Comparison of ENCODE assay signal across 8 cellular contexts in genomic region chr3:16828815-16829214, GRCh38. TPM values are rescaled to one million over a fixed set of nuclear protein-coding genes. Genes with fewer than 3 reads are reported as not detected.
DNase-seq lines count a peak whose midpoint lies in the region; ATAC-seq and TF ChIP-seq lines count a peak whose summit lies in the region.

No MANE protein-coding gene starts in this region.

- no peak overlapping the region for H2AFZ ChIP-seq in SU-DHL-6 (ENCODE audit: low read depth, low read length, severe bottlenecking)
- H2AFZ ChIP-seq in osteoblast (ENCODE audit: low read length) = no peak overlapping the region

- TF ChIP-seq CTCF in GM10266 (IDR thresholded peaks at IDR 0.05; ENCODE audit: control insufficient read depth, insufficient read depth, low read depth, missing control alignments) (peak; percentile 56), HFFc6 (IDR thresholded peaks at IDR 0.05) (peak; percentile 85), SU-DHL-6 (IDR thresholded peaks at IDR 0.05; ENCODE audit: insufficient read depth, low read length, poor library complexity, severe bottlenecking) (peak; percentile 54), osteoblast (IDR thresholded peaks at IDR 0.05; ENCODE audit: extremely low read depth, low read depth, low read length) (peak; percentile 51)

- no peaks in the 10 kb centered on the region for H3F3A ChIP-seq in SU-DHL-6 (ENCODE audit: insufficient read depth)

- H3K4me1 Mint-ChIP-seq in HFFc6 (ENCODE audit: low read depth) = peaks cover 12% of the 10 kb centered on the region

- no peak overlapping the region for H3K4me2 ChIP-seq in SU-DHL-6 (ENCODE audit: low read depth, low read length, poor library complexity, severe bottlenecking)
- no peak overlapping the region for H3K4me2 ChIP-seq in osteoblast (ENCODE audit: insufficient read depth, low read length)

- peaks cover 7% of the 10 kb centered on the region for H3K4me1 ChIP-seq in osteoblast (ENCODE audit: insufficient read depth, low read length)

- H3K27me3 ChIP-seq in SU-DHL-6 (ENCODE audit: low read length) (no peaks in the 10 kb centered on the region), osteoblast (ENCODE audit: insufficient read depth, low read length) (no peaks in the 10 kb centered on the region)

- peak overlapping the region; percentile 79 for H3K27ac Mint-ChIP-seq in HFFc6

- no peak for ATAC-seq in GM19452 (IDR thresholded peaks at IDR 0.05; ENCODE audit: unreplicated experiment)

- H3K36me3 ChIP-seq in SU-DHL-6 (ENCODE audit: low read length) (no peaks in the 10 kb centered on the region), osteoblast (ENCODE audit: insufficient read depth, low read length) (no peaks in the 10 kb centered on the region)

- H3K4me3 ChIP-seq in SU-DHL-6 (ENCODE audit: insufficient read depth, low read length, poor library complexity, severe bottlenecking) = no peak overlapping the region
- no peak overlapping the region for H3K4me3 ChIP-seq in osteoblast (ENCODE audit: insufficient read depth, low read length)

- H4K20me1 ChIP-seq in SU-DHL-6 (ENCODE audit: low read depth, low read length) = no peaks in the 10 kb centered on the region
- H4K20me1 ChIP-seq in osteoblast (ENCODE audit: insufficient read depth, low read length) = no peaks in the 10 kb centered on the region

- H3K36me3 Mint-ChIP-seq in HFFc6 (ENCODE audit: low read depth) = no peaks in the 10 kb centered on the region

- no peaks in the 10 kb centered on the region for H3K9me2 ChIP-seq in SU-DHL-6 (replicated peaks; ENCODE audit: insufficient read depth, low read length)

- H3K79me2 ChIP-seq in SU-DHL-6 (ENCODE audit: insufficient read depth, low read length) (no peaks in the 10 kb centered on the region), osteoblast (ENCODE audit: insufficient read depth, low read length) (no peaks in the 10 kb centered on the region)

- 0 out of 2 replicates have a peak, but pooled peaks cover 4% of the 10 kb centered on the region for H3K27me3 Mint-ChIP-seq in HFFc6 (ENCODE audit: insufficient read depth)

- H3K9me3 Mint-ChIP-seq in HFFc6 = no peaks in the 10 kb centered on the region

- no peaks in the 10 kb centered on the region for H3K9me3 ChIP-seq in SU-DHL-6 (ENCODE audit: insufficient read depth, low read length)
- no peaks in the 10 kb centered on the region for H3K9me3 ChIP-seq in osteoblast (ENCODE audit: low read depth, low read length)

- H3K27ac ChIP-seq in SU-DHL-6 (ENCODE audit: low read depth, low read length) (no peak overlapping the region), osteoblast (ENCODE audit: low read depth, low read length) (no peak overlapping the region)

- DNase-seq in GM10266 (ENCODE audit: extremely low spot score) (peak; percentile 37), HFFc6 (peak; percentile 80), osteoblast (ENCODE audit: insufficient read length, low spot score, missing footprints) (no peak), NCI-H1436 treated with DMSO at 0.1 percent for 48 hours (lab: John Stamatoyannopoulos, UW) (no peak), C1 segment of cervical spinal cord (lab: John Stamatoyannopoulos, UW) (no peak)
- peak; percentile 51 for DNase-seq in central memory CD4-positive, alpha-beta T cell

- H3K4me3 Mint-ChIP-seq in HFFc6 = no peak overlapping the region

- no peak overlapping the region for H3K9ac ChIP-seq in SU-DHL-6 (ENCODE audit: low read length)

RNA-seq across cellular contexts. Expression of gene PLCL2, which starts 55.9 kb away (rescaled TPM):
- 1 to 10 TPM; 3.9 to 6.4 (median 5.7) TPM for total RNA-seq in HFFc6 (2021; fragmentation: NEBNext Ultra II Directional; extraction: Animal tissue kit (Norgen Biotek cat#: 25700))
- total RNA-seq in osteoblast = 5.1 and 6.5 TPM in 2 replicates

Comparison
In these comparisons a context has a peak if more than half of its experiments do, and no peak if none do; other contexts are left out.
1. DNase-seq: peak in GM10266 (single experiment), HFFc6 (single experiment) and central memory CD4-positive, alpha-beta T cell (single experiment); none in osteoblast (single experiment), NCI-H1436 treated with DMSO at 0.1 percent for 48 hours (single experiment) and C1 segment of cervical spinal cord (0 of 14).
2. Peak in every context shown above with its lines, with median percentiles within 50 percentile points of each other: CTCF ChIP-seq.